24 cellular contexts compared by ENCODE assay signal in genomic region chr5:31453522-31453921, GRCh38.
"Had no signal": no experiment of that assay in that cellular context is flagged by ENCODE, and none has a peak within 500 bp of the region (broad histone marks: within the 10 kb centered on the region; RNA-seq: fewer than 3 reads in every experiment).

No MANE protein-coding gene starts in this region.

- H3K4me1 ChIP-seq: esophagus squamous epithelium, heart right ventricle, left ventricle myocardium inferior, sigmoid colon, spleen, upper lobe of right lung had no signal

- H3K27me3 Mint-ChIP-seq: activated CD4-positive, alpha-beta T cell treated with anti-CD3 and anti-CD28 coated beads, Interleukin-2, amount 10 ng/mL, durations not matched to agents 24 days and 14 days; activated CD8-positive, alpha-beta T cell treated with anti-CD3 and anti-CD28 coated beads for 36 hours; brain; dendritic cell treated with granulocyte-macrophage colony-stimulating factor and Interleukin-4, amounts not matched to agents 40 ng/mL and 50 ng/mL, for 4 days; stimulated activated naive B cell treated with anti-CD40 and anti-IgM and Interleukin-4, amounts not matched to agents 10 μg/mL and 1 μg/mL and 100 μg/mL, for 72 hours; T-cell had no signal

- DNase-seq: activated CD4-positive, alpha-beta T cell treated with anti-CD3 and anti-CD28 coated beads, Interleukin-2, amount 10 ng/mL, durations not matched to agents 24 days and 14 days; activated CD8-positive, alpha-beta T cell treated with anti-CD3 and anti-CD28 coated beads for 36 hours; activated naive CD4-positive, alpha-beta T cell treated with anti-CD3 and anti-CD28 coated beads for 36 hours; activated T-cell treated with anti-CD3 and anti-CD28 coated beads, Interleukin-2, amount 50 U/mL, for 1 hour; anterior cingulate cortex; effector memory CD4-positive, alpha-beta T cell; esophagus squamous epithelium; heart right ventricle; immature natural killer cell; kidney glomerular epithelial cell; left ventricle myocardium inferior; mammary epithelial cell; nephron progenitor cell; occipital lobe; posterior cingulate gyrus; sigmoid colon; spleen; stimulated activated CD4-positive, alpha-beta T cell treated with anti-CD3 and anti-CD28 coated beads, Interleukin-4, amount 100 ng/mL, for 4 hours; stimulated activated naive B cell treated with anti-CD40 and anti-IgM and Interleukin-4, amounts not matched to agents 10 μg/mL and 1 μg/mL and 100 μg/mL, for 72 hours; T-cell; T1000; upper lobe of right lung had no signal

- H3K27me3 ChIP-seq: esophagus squamous epithelium, heart right ventricle, sigmoid colon, spleen, upper lobe of right lung had no signal

- H3K4me3 ChIP-seq: esophagus squamous epithelium, heart right ventricle, left ventricle myocardium inferior, sigmoid colon, spleen, upper lobe of right lung had no signal

- H3K4me1 Mint-ChIP-seq: brain had no signal

- H3K27ac Mint-ChIP-seq: activated CD4-positive, alpha-beta T cell treated with anti-CD3 and anti-CD28 coated beads, Interleukin-2, amount 10 ng/mL, durations not matched to agents 24 days and 14 days; activated CD8-positive, alpha-beta T cell treated with anti-CD3 and anti-CD28 coated beads for 36 hours; activated naive CD4-positive, alpha-beta T cell treated with anti-CD3 and anti-CD28 coated beads for 36 hours; dendritic cell treated with granulocyte-macrophage colony-stimulating factor and Interleukin-4, amounts not matched to agents 40 ng/mL and 50 ng/mL, for 4 days; stimulated activated naive B cell treated with anti-CD40 and anti-IgM and Interleukin-4, amounts not matched to agents 10 μg/mL and 1 μg/mL and 100 μg/mL, for 72 hours; T-cell had no signal

- H3K4me3 Mint-ChIP-seq: activated CD4-positive, alpha-beta T cell treated with anti-CD3 and anti-CD28 coated beads, Interleukin-2, amount 10 ng/mL, durations not matched to agents 24 days and 14 days; activated CD8-positive, alpha-beta T cell treated with anti-CD3 and anti-CD28 coated beads for 36 hours; activated naive CD4-positive, alpha-beta T cell treated with anti-CD3 and anti-CD28 coated beads for 36 hours; brain; dendritic cell treated with granulocyte-macrophage colony-stimulating factor and Interleukin-4, amounts not matched to agents 40 ng/mL and 50 ng/mL, for 4 days; immature natural killer cell; nephron progenitor cell; stimulated activated naive B cell treated with anti-CD40 and anti-IgM and Interleukin-4, amounts not matched to agents 10 μg/mL and 1 μg/mL and 100 μg/mL, for 72 hours; T-cell had no signal

- H3K27ac ChIP-seq: esophagus squamous epithelium, heart right ventricle, left ventricle myocardium inferior, sigmoid colon, spleen, upper lobe of right lung had no signal

- ATAC-seq: activated CD8-positive, alpha-beta T cell treated with anti-CD3 and anti-CD28 coated beads for 36 hours; heart right ventricle; stimulated activated naive B cell treated with anti-CD40 and anti-IgM and Interleukin-4, amounts not matched to agents 10 μg/mL and 1 μg/mL and 100 μg/mL, for 72 hours; T-cell; upper lobe of right lung had no signal
